In the genomic region with DNA sequence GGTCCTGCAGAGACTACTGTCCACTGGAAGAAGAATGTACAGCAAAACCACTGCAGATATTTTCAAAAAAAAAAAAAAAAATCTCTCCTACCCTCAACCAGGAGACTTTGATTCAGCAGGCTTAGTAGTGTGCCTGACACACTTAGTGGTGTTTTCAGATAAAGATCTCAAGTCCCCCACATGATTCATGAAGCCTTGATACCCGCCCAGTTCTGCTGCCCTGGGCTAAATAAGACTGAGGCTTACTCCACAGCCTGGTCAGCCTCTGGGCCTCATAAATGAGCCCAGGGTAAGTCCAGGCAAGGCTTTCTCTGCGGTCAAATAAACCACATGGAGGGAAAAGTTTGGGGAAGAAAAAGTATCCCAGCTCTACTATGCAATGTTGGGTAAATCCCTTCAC, we compare ENCODE assay signal across 14 cellular contexts.
DNase-seq lines count a peak whose midpoint lies in the region; ATAC-seq and TF ChIP-seq lines count a peak whose summit lies in the region.
"Had no signal": no experiment of that assay in that cellular context is flagged by ENCODE, and none has a peak within 500 bp of the region (broad histone marks: within the 10 kb centered on the region; RNA-seq: fewer than 3 reads in every experiment).

No MANE protein-coding gene starts in this region.

- ATAC-seq in activated naive CD8-positive, alpha-beta T cell treated with anti-CD3 and anti-CD28 coated beads, Interleukin-2, amount 50 U/mL, for 24 hours = peak; percentile 57
- no peak for ATAC-seq in Right ventricle myocardium superior (ENCODE audit: poor library complexity)

- H3K27ac Mint-ChIP-seq in activated naive CD8-positive, alpha-beta T cell treated with anti-CD3 and anti-CD28 coated beads, Interleukin-2, amount 50 U/mL, for 24 hours = no peak overlapping the region
- no peak overlapping the region for H3K27ac Mint-ChIP-seq in activated naive CD8-positive, alpha-beta T cell treated with anti-CD3 and anti-CD28 coated beads for 36 hours
- H3K27ac Mint-ChIP-seq in type B pancreatic cell = no peak overlapping the region

- H3K36me3 Mint-ChIP-seq in activated naive CD8-positive, alpha-beta T cell treated with anti-CD3 and anti-CD28 coated beads, Interleukin-2, amount 50 U/mL, for 24 hours (ENCODE audit: low read depth) = no peaks in the 10 kb centered on the region
- H3K36me3 Mint-ChIP-seq in activated naive CD8-positive, alpha-beta T cell treated with anti-CD3 and anti-CD28 coated beads for 36 hours = no peaks in the 10 kb centered on the region
- H3K36me3 Mint-ChIP-seq in type B pancreatic cell = no peaks in the 10 kb centered on the region
- H3K36me3 Mint-ChIP-seq: CD8-positive, alpha-beta memory T cell had no signal

- intact Hi-C loops in Right ventricle myocardium superior (cut with DNase I) = no loop called here

- H3K4me3 Mint-ChIP-seq in activated naive CD8-positive, alpha-beta T cell treated with anti-CD3 and anti-CD28 coated beads, Interleukin-2, amount 50 U/mL, for 24 hours = no peak overlapping the region
- H3K4me3 Mint-ChIP-seq in activated naive CD8-positive, alpha-beta T cell treated with anti-CD3 and anti-CD28 coated beads for 36 hours = no peak overlapping the region
- H3K4me3 Mint-ChIP-seq in type B pancreatic cell = no peak overlapping the region
- H3K4me3 Mint-ChIP-seq: CD8-positive, alpha-beta memory T cell had no signal

- H3K9me3 Mint-ChIP-seq in activated naive CD8-positive, alpha-beta T cell treated with anti-CD3 and anti-CD28 coated beads, Interleukin-2, amount 50 U/mL, for 24 hours = peaks cover 4% of the 10 kb centered on the region
- peaks cover 2% of the 10 kb centered on the region for H3K9me3 Mint-ChIP-seq in activated naive CD8-positive, alpha-beta T cell treated with anti-CD3 and anti-CD28 coated beads for 36 hours
- peaks cover 11% of the 10 kb centered on the region for H3K9me3 Mint-ChIP-seq in type B pancreatic cell

- H3K4me1 Mint-ChIP-seq in activated naive CD8-positive, alpha-beta T cell treated with anti-CD3 and anti-CD28 coated beads, Interleukin-2, amount 50 U/mL, for 24 hours = peaks cover 20% of the 10 kb centered on the region
- peaks cover 4% of the 10 kb centered on the region for H3K4me1 Mint-ChIP-seq in activated naive CD8-positive, alpha-beta T cell treated with anti-CD3 and anti-CD28 coated beads for 36 hours
- H3K4me1 Mint-ChIP-seq in type B pancreatic cell (ENCODE audit: unreplicated experiment) = peaks cover 6% of the 10 kb centered on the region
- H3K4me1 Mint-ChIP-seq: CD8-positive, alpha-beta memory T cell had no signal

- no peak for DNase-seq in activated naive CD8-positive, alpha-beta T cell treated with anti-CD3 and anti-CD28 coated beads, Interleukin-2, amount 50 U/mL, for 24 hours
- DNase-seq in activated naive CD8-positive, alpha-beta T cell treated with anti-CD3 and anti-CD28 coated beads for 36 hours = no peak
- DNase-seq in MV-4-11 (lab: John Stamatoyannopoulos, UW) (peak; percentile 60), T1000 (lab: John Stamatoyannopoulos, UW) (peak; percentile 27), type B pancreatic cell (ENCODE audit: extremely low spot score, unreplicated experiment) (no peak), Right ventricle myocardium superior (no peak), H4 (ENCODE audit: low spot score) (no peak), NCI-H146 treated with DMSO at 0.1 percent for 48 hours (lab: John Stamatoyannopoulos, UW; ENCODE audit: unreplicated experiment) (no peak)
- DNase-seq: Caco-2; CD8-positive, alpha-beta memory T cell; DND-41; GOT3; IMR-90; KBM-7 had no signal

- TF ChIP-seq CTCF in type B pancreatic cell (conservative IDR thresholded peaks at IDR 0.05) = no peak

- peaks cover 5% of the 10 kb centered on the region for H3K27me3 Mint-ChIP-seq in activated naive CD8-positive, alpha-beta T cell treated with anti-CD3 and anti-CD28 coated beads, Interleukin-2, amount 50 U/mL, for 24 hours
- H3K27me3 Mint-ChIP-seq in activated naive CD8-positive, alpha-beta T cell treated with anti-CD3 and anti-CD28 coated beads for 36 hours = no peaks in the 10 kb centered on the region
- peaks cover 4% of the 10 kb centered on the region for H3K27me3 Mint-ChIP-seq in type B pancreatic cell

Comparison
In these comparisons a context has a peak if more than half of its experiments do, and no peak if none do; other contexts are left out.
1. DNase-seq: peak in MV-4-11 (single experiment) and T1000 (single experiment); none in activated naive CD8-positive, alpha-beta T cell treated with anti-CD3 and anti-CD28 coated beads, Interleukin-2, amount 50 U/mL, for 24 hours (single experiment), activated naive CD8-positive, alpha-beta T cell treated with anti-CD3 and anti-CD28 coated beads for 36 hours (single experiment), type B pancreatic cell (single experiment), Right ventricle myocardium superior (single experiment), H4 (single experiment) and NCI-H146 treated with DMSO at 0.1 percent for 48 hours (single experiment).